Comparison of ENCODE assay signal across 8 cellular contexts in the genomic region with DNA sequence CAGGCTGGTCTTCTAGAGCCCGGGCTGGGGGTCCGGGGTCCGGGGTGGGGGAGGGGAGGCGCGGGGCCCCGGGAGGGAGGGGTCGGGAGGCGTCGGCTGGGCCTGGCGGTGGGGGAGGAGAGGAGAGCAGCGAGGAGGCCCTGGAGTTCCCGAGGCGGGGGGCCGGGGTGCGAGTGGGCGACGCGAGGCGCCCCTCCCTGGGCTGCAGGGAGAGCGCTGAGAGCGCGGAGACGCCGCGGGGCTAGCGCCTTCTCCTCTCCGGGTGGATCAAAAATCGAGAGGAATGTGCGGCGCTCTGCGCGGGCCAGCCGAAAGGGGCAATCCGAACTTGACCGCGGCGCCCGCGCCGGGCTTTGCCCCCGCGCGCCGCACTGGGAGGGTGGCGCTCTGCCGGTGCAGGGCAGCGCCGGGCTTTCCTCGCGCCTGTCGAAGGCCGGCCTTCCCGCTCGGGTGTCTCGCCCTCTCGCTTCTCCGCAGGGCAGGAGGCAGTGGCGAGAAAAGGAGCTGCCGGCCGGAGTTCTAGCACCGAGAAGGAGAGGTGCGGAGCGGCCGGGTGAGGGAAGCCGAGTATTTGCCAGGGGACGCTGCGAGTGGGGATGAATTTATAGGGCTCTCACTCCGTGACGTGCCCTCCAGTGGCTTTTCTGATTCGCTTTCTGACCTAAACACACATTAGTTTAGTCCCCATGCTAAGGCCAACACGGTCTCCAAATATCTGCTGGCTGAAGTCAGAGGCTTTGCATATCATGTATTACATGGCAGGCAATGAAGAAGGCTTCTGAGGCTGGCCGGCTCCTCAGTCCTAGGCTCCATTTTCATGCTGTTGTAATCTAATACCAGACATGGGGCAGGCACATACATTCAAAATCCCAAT. TPM values are rescaled to one million over a fixed set of nuclear protein-coding genes. Genes with fewer than 3 reads are reported as not detected.
A peak's percentile ranks its signal among the peaks of the same experiment; 100 is the strongest.
DNase-seq lines count a peak whose midpoint lies in the region; ATAC-seq lines count a peak whose summit lies in the region.

A gene with protein sequence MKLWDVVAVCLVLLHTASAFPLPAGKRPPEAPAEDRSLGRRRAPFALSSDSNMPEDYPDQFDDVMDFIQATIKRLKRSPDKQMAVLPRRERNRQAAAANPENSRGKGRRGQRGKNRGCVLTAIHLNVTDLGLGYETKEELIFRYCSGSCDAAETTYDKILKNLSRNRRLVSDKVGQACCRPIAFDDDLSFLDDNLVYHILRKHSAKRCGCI (minus strand): TSS at position 6 of the 874 bp plus-strand sequence. CDS start 5,245 bp downstream, outside the sequence.

- peaks cover 5 to 20% of the 10 kb centered on the region in 2 donors for H3K27me3 ChIP-seq in esophagus (ENCODE audit: control insufficient read depth in 1 of 2, insufficient read depth in 2 of 2, low read length in 2 of 2)

- no peaks in the 10 kb centered on the region for H3K36me3 ChIP-seq in esophagus (ENCODE audit: control insufficient read depth in 2 of 2, insufficient read depth in 2 of 2, low read length in 1 of 2)

- WGBS in esophagus, 2 donors, result 1 to 3% methylated on average over 50 to 72 of the region's 72 CpGs

- peaks cover 0 to 2% of the 10 kb centered on the region in 2 donors for H3K9me3 ChIP-seq in esophagus (ENCODE audit: control insufficient read depth in 2 of 2, insufficient read depth in 1 of 2, low read depth in 1 of 2, low read length in 1 of 2)

- ATAC-seq in HG03571 (IDR thresholded peaks at IDR 0.05; ENCODE audit: unreplicated experiment), result no peak
- no peak for ATAC-seq in HG03520 (IDR thresholded peaks at IDR 0.05; ENCODE audit: unreplicated experiment)

- peaks cover 11 to 18% of the 10 kb centered on the region in 2 donors for H3K4me1 ChIP-seq in esophagus (ENCODE audit: control insufficient read depth in 2 of 2, insufficient read depth in 2 of 2, low read length in 1 of 2)

- DNase-seq in NCI-H82 (lab: John Stamatoyannopoulos, UW) (peak; percentile 36), NCI-H82 treated with DMSO at 0.1 percent for 48 hours (lab: John Stamatoyannopoulos, UW; ENCODE audit: unreplicated experiment) (no peak), NOMO-1 treated with dmso at 0.1 percent for 144 hours (lab: John Stamatoyannopoulos, UW; ENCODE audit: unreplicated experiment) (peak; percentile 9), myocyte (ENCODE audit: low read depth) (peak; percentile 86), cortex of kidney (lab: John Stamatoyannopoulos, UW) (no peak)

- peak within 1 kb of the TSS; percentile 38 to 48 for H3K4me3 ChIP-seq in esophagus (ENCODE audit: low read depth in 1 of 2, low read length in 2 of 2)

- peak within 1 kb of the TSS; percentile 34 for H3K27ac ChIP-seq in esophagus (ENCODE audit: low read depth in 2 of 2, low read length in 1 of 2)

RNA-seq across cellular contexts. Expression of the gene that starts here (rescaled TPM):
- polyA plus RNA-seq in esophagus, result under 1 TPM; 0.11 to 0.20 TPM
- total RNA-seq in myocyte, result 2.7 and 2.9 TPM in 2 replicates
- polyA plus RNA-seq in myocyte (2012), result 6.4 TPM

Comparison
In these comparisons a context has a peak if more than half of its experiments do, and no peak if none do; other contexts are left out.
1. DNase-seq: peak in NCI-H82 (single experiment), NOMO-1 treated with dmso at 0.1 percent for 144 hours (single experiment) and myocyte (single experiment); none in NCI-H82 treated with DMSO at 0.1 percent for 48 hours (single experiment) and cortex of kidney (single experiment).